ENCODE assay signal across 17 cellular contexts in genomic region chr4:40038972-40039371, GRCh38. TPM values are rescaled to one million over a fixed set of nuclear protein-coding genes. Genes with fewer than 3 reads are reported as not detected.
DNase-seq lines count a peak whose midpoint lies in the region; ATAC-seq and TF ChIP-seq lines count a peak whose summit lies in the region.
"Had no signal": no experiment of that assay in that cellular context is flagged by ENCODE, and none has a peak within 500 bp of the region (broad histone marks: within the 10 kb centered on the region; RNA-seq: fewer than 3 reads in every experiment).

No MANE protein-coding gene starts in this region.

- H3K9ac ChIP-seq in GM23248 = no peak overlapping the region
- no peak overlapping the region for H3K9ac ChIP-seq in fibroblast of lung (ENCODE audit: insufficient read depth, low read length)

- POLR2A ChIA-PET in RWPE1 (lab: Yijun Ruan, JAX; ENCODE audit: low non-redundant PET) = interaction anchor here (0.7 kb wide), 1 partner anchor 38 kb away, joined by 4 read pairs; no protein-coding TSS in a partner anchor

- CTCF ChIA-PET in RWPE1 (lab: Yijun Ruan, JAX) = no interaction called here

- H3K4me2 ChIP-seq in GM23248 (ENCODE audit: unreplicated experiment) = peak overlapping the region; percentile 28
- H3K4me2 ChIP-seq in fibroblast of lung (ENCODE audit: extremely low read depth, insufficient read depth, low read length) = no peak overlapping the region

- peak overlapping the region; percentile 17 for H3K27ac Mint-ChIP-seq in stimulated activated naive B cell treated with anti-CD40 and anti-IgM and Interleukin-4, amounts not matched to agents 10 μg/mL and 1 μg/mL and 100 μg/mL, for 72 hours
- H3K27ac Mint-ChIP-seq in activated T-helper 2 cell treated with anti-CD3 and anti-CD28 coated beads, Interferon-gamma antibody, Interleukin-2, Interleukin-4, amounts not matched to agents 10 μg/mL and 5 μg/mL and 100 μg/mL, durations not matched to agents 14 hours and 24 hours and 36 hours = no peak overlapping the region
- H3K27ac Mint-ChIP-seq: endodermal cell; natural killer cell treated with Interleukin-12 subunit alpha and Interleukin-12 subunit beta and Interleukin-15 and Interleukin-18, amount 100 ng/mL, for 72 hours had no signal

- H3K9me3 ChIP-seq in GM23248 (ENCODE audit: low read depth) (no peaks in the 10 kb centered on the region), fibroblast of lung (ENCODE audit: control insufficient read depth, insufficient read depth, low read depth, low read length) (no peaks in the 10 kb centered on the region)
- H3K9me3 ChIP-seq: SJCRH30 had no signal

- H3K27me3 ChIP-seq in GM23248 (replicated peaks; ENCODE audit: insufficient read depth) (no peaks in the 10 kb centered on the region), fibroblast of lung (ENCODE audit: control insufficient read depth, insufficient read depth, low read length) (no peaks in the 10 kb centered on the region)
- H3K27me3 ChIP-seq: SJCRH30 had no signal

- peak overlapping the region; percentile 43 for H2AFZ ChIP-seq in GM23248
- H2AFZ ChIP-seq in fibroblast of lung (ENCODE audit: low read length) = no peak overlapping the region

- H3K9me3 Mint-ChIP-seq in stimulated activated naive B cell treated with anti-CD40 and anti-IgM and Interleukin-4, amounts not matched to agents 10 μg/mL and 1 μg/mL and 100 μg/mL, for 72 hours = no peaks in the 10 kb centered on the region
- H3K9me3 Mint-ChIP-seq in activated T-helper 2 cell treated with anti-CD3 and anti-CD28 coated beads, Interferon-gamma antibody, Interleukin-2, Interleukin-4, amounts not matched to agents 10 μg/mL and 5 μg/mL and 100 μg/mL, durations not matched to agents 14 hours and 24 hours and 36 hours = no peaks in the 10 kb centered on the region
- H3K9me3 Mint-ChIP-seq: endodermal cell; natural killer cell treated with Interleukin-12 subunit alpha and Interleukin-12 subunit beta and Interleukin-15 and Interleukin-18, amount 100 ng/mL, for 72 hours had no signal

- in situ Hi-C loops in GM23248 (cut with MboI) = no loop called here

- no peak overlapping the region for H3K4me3 ChIP-seq in GM23248
- H3K4me3 ChIP-seq in fibroblast of lung (replicated peaks in 1 of 4; ENCODE audit: control extremely low read depth in 1 of 4, insufficient read depth in 1 of 4, low read depth in 3 of 4, low read length in 4 of 4) = no peak overlapping the region
- H3K4me3 ChIP-seq: SJCRH30 had no signal

- H3K4me3 Mint-ChIP-seq in stimulated activated naive B cell treated with anti-CD40 and anti-IgM and Interleukin-4, amounts not matched to agents 10 μg/mL and 1 μg/mL and 100 μg/mL, for 72 hours = no peak overlapping the region
- no peak overlapping the region for H3K4me3 Mint-ChIP-seq in activated T-helper 2 cell treated with anti-CD3 and anti-CD28 coated beads, Interferon-gamma antibody, Interleukin-2, Interleukin-4, amounts not matched to agents 10 μg/mL and 5 μg/mL and 100 μg/mL, durations not matched to agents 14 hours and 24 hours and 36 hours (ENCODE audit: low read depth)
- H3K4me3 Mint-ChIP-seq: endodermal cell; natural killer cell treated with Interleukin-12 subunit alpha and Interleukin-12 subunit beta and Interleukin-15 and Interleukin-18, amount 100 ng/mL, for 72 hours had no signal

- DNase-seq in GM23248 = peak; percentile 79
- peak; percentile 62 for DNase-seq in RWPE1 (ENCODE audit: low spot score)
- peak; percentile 8 to 77 for DNase-seq in fibroblast of lung (ENCODE audit: low read depth in 2 of 2)
- no peak for DNase-seq in stimulated activated naive B cell treated with anti-CD40 and anti-IgM and Interleukin-4, amounts not matched to agents 10 μg/mL and 1 μg/mL and 100 μg/mL, for 72 hours
- no peak for DNase-seq in NCI-H526 (lab: John Stamatoyannopoulos, UW)
- DNase-seq in activated T-helper 2 cell treated with anti-CD3 and anti-CD28 coated beads, Interferon-gamma antibody, Interleukin-2, Interleukin-4, amounts not matched to agents 10 μg/mL and 5 μg/mL and 100 μg/mL, durations not matched to agents 14 hours and 24 hours and 36 hours (ENCODE audit: low spot score) = no peak
- DNase-seq: cerebellar nuclear complex, endodermal cell, glutamatergic neuron, NCI-H187 treated with DMSO at 0.1 percent for 48 hours, NCI-H446 treated with DMSO at 0.1 percent for 48 hours, SJCRH30, small intestine, T-helper 2 cell had no signal

- 1 to 2% methylated on average over 6 of the region's 6 CpGs for WGBS in GM23248 (ENCODE audit: low coverage in 1 of 2, low lambda C conversion rate in 2 of 2, missing lambda C conversion rate in 2 of 2), 2 experiments

- no peaks in the 10 kb centered on the region for H3K79me2 ChIP-seq in GM23248 (ENCODE audit: insufficient read depth)
- H3K79me2 ChIP-seq in fibroblast of lung (ENCODE audit: control insufficient read depth, insufficient read depth, low read length) = no peaks in the 10 kb centered on the region

- H3F3A ChIP-seq in GM23248 (ENCODE audit: insufficient read depth) = 0 out of 2 replicates have a peak, but pooled peaks cover 4% of the 10 kb centered on the region

- H3K27ac ChIP-seq in GM23248 = peak overlapping the region; percentile 45
- no peak overlapping the region; the same call in 1 of the 2 replicates for H3K27ac ChIP-seq in RWPE1
- H3K27ac ChIP-seq in fibroblast of lung (ENCODE audit: insufficient read depth, low read length) = no peak overlapping the region
- H3K27ac ChIP-seq: C4-2B, SJCRH30 had no signal

- intact Hi-C loops in activated T-helper 2 cell treated with anti-CD3 and anti-CD28 coated beads, Interferon-gamma antibody, Interleukin-2, Interleukin-4, amounts not matched to agents 10 μg/mL and 5 μg/mL and 100 μg/mL, durations not matched to agents 14 hours and 24 hours and 36 hours (cut with micrococcal nuclease) = no loop called here

- H3K4me1 ChIP-seq in GM23248 (ENCODE audit: insufficient read depth) = peaks cover 5% of the 10 kb centered on the region; the same call in 1 of the 2 replicates
- no peaks in the 10 kb centered on the region for H3K4me1 ChIP-seq in fibroblast of lung (ENCODE audit: control insufficient read depth, extremely low read depth, insufficient read depth, low read length)
- H3K4me1 ChIP-seq: SJCRH30 had no signal

- H4K20me1 ChIP-seq in GM23248 (ENCODE audit: insufficient read depth) (no peaks in the 10 kb centered on the region), fibroblast of lung (ENCODE audit: control insufficient read depth, extremely low read depth, insufficient read depth, low read length) (no peaks in the 10 kb centered on the region)

- no peaks in the 10 kb centered on the region for H3K36me3 ChIP-seq in GM23248 (ENCODE audit: low read depth)
- H3K36me3 ChIP-seq in fibroblast of lung (ENCODE audit: control insufficient read depth, insufficient read depth, low read length) = no peaks in the 10 kb centered on the region
- H3K36me3 ChIP-seq: SJCRH30 had no signal

- H3K36me3 Mint-ChIP-seq in stimulated activated naive B cell treated with anti-CD40 and anti-IgM and Interleukin-4, amounts not matched to agents 10 μg/mL and 1 μg/mL and 100 μg/mL, for 72 hours = no peaks in the 10 kb centered on the region
- H3K36me3 Mint-ChIP-seq in activated T-helper 2 cell treated with anti-CD3 and anti-CD28 coated beads, Interferon-gamma antibody, Interleukin-2, Interleukin-4, amounts not matched to agents 10 μg/mL and 5 μg/mL and 100 μg/mL, durations not matched to agents 14 hours and 24 hours and 36 hours (ENCODE audit: low read depth) = no peaks in the 10 kb centered on the region
- H3K36me3 Mint-ChIP-seq: natural killer cell treated with Interleukin-12 subunit alpha and Interleukin-12 subunit beta and Interleukin-15 and Interleukin-18, amount 100 ng/mL, for 72 hours had no signal

- no peaks in the 10 kb centered on the region for H3K27me3 Mint-ChIP-seq in stimulated activated naive B cell treated with anti-CD40 and anti-IgM and Interleukin-4, amounts not matched to agents 10 μg/mL and 1 μg/mL and 100 μg/mL, for 72 hours
- H3K27me3 Mint-ChIP-seq in activated T-helper 2 cell treated with anti-CD3 and anti-CD28 coated beads, Interferon-gamma antibody, Interleukin-2, Interleukin-4, amounts not matched to agents 10 μg/mL and 5 μg/mL and 100 μg/mL, durations not matched to agents 14 hours and 24 hours and 36 hours (ENCODE audit: low read depth) = no peaks in the 10 kb centered on the region
- H3K27me3 Mint-ChIP-seq: natural killer cell treated with Interleukin-12 subunit alpha and Interleukin-12 subunit beta and Interleukin-15 and Interleukin-18, amount 100 ng/mL, for 72 hours had no signal

- TF ChIP-seq CTCF in RWPE1 (conservative IDR thresholded peaks at IDR 0.05; ENCODE audit: low read depth) = no peak
- no peak for TF ChIP-seq CTCF in fibroblast of lung (conservative IDR thresholded peaks at IDR 0.05 in 1 of 2, IDR thresholded peaks at IDR 0.05 in 1 of 2; ENCODE audit: low read depth in 1 of 2, low read length in 2 of 2)

- no peaks in the 10 kb centered on the region for H3K9me2 ChIP-seq in GM23248 (ENCODE audit: insufficient read depth)

- no peak for ATAC-seq in stimulated activated naive B cell treated with anti-CD40 and anti-IgM and Interleukin-4, amounts not matched to agents 10 μg/mL and 1 μg/mL and 100 μg/mL, for 72 hours (replicated peaks)
- ATAC-seq in HG03520 (IDR thresholded peaks at IDR 0.05; ENCODE audit: unreplicated experiment) = no peak
- ATAC-seq: natural killer cell treated with Interleukin-12 subunit alpha and Interleukin-12 subunit beta and Interleukin-15 and Interleukin-18, amount 100 ng/mL, for 72 hours had no signal

- H3K4me1 Mint-ChIP-seq in stimulated activated naive B cell treated with anti-CD40 and anti-IgM and Interleukin-4, amounts not matched to agents 10 μg/mL and 1 μg/mL and 100 μg/mL, for 72 hours = no peaks in the 10 kb centered on the region
- H3K4me1 Mint-ChIP-seq in activated T-helper 2 cell treated with anti-CD3 and anti-CD28 coated beads, Interferon-gamma antibody, Interleukin-2, Interleukin-4, amounts not matched to agents 10 μg/mL and 5 μg/mL and 100 μg/mL, durations not matched to agents 14 hours and 24 hours and 36 hours (ENCODE audit: low read depth) = peaks cover under 1% of the 10 kb centered on the region
- H3K4me1 Mint-ChIP-seq: endodermal cell had no signal

RNA-seq across cellular contexts. Expression of gene N4BP2, which starts 17.7 kb away (rescaled TPM):
- 3.0 and 3.2 TPM in 2 replicates for total RNA-seq in GM23248 (2014; rRNA removed; shearing (Covaris generic))
- 3.7 and 3.8 TPM in 2 replicates for polyA plus RNA-seq in GM23248 (2016; fragmentation: Nextera tagmentation; extraction: Ambion mirVana)
- 5.1 and 5.3 TPM in 2 replicates for total RNA-seq in fibroblast of lung
- polyA plus RNA-seq in fibroblast of lung = 2.2 and 3.0 TPM in 2 replicates
- polyA plus RNA-seq in fibroblast of lung (2012) = 1.0 and 1.7 TPM in 2 replicates
- polyA minus RNA-seq in fibroblast of lung (ENCODE audit: low replicate concordance) = 0.16 and 0.26 TPM in 2 replicates
- total RNA-seq in activated T-helper 2 cell treated with anti-CD3 and anti-CD28 coated beads, Interferon-gamma antibody, Interleukin-2, Interleukin-4, amounts not matched to agents 10 μg/mL and 5 μg/mL and 100 μg/mL, durations not matched to agents 14 hours and 24 hours and 36 hours = 23.2 and 23.8 TPM in 2 replicates

Comparison
In these comparisons a context has a peak if more than half of its experiments do, and no peak if none do; other contexts are left out.
1. DNase-seq: peak in GM23248 (single experiment), RWPE1 (single experiment) and fibroblast of lung (2 of 2); none in stimulated activated naive B cell treated with anti-CD40 and anti-IgM and Interleukin-4, amounts not matched to agents 10 μg/mL and 1 μg/mL and 100 μg/mL, for 72 hours (single experiment), NCI-H526 (0 of 2) and activated T-helper 2 cell treated with anti-CD3 and anti-CD28 coated beads, Interferon-gamma antibody, Interleukin-2, Interleukin-4, amounts not matched to agents 10 μg/mL and 5 μg/mL and 100 μg/mL, durations not matched to agents 14 hours and 24 hours and 36 hours (single experiment).